In genomic region chr13:106619688-106620555, GRCh38 we compare ENCODE assay signal across 8 cellular contexts. TPM values are rescaled to one million over a fixed set of nuclear protein-coding genes. Genes with fewer than 3 reads are reported as not detected.
DNase-seq lines count a peak whose midpoint lies in the region; ATAC-seq and TF ChIP-seq lines count a peak whose summit lies in the region.
"Had no signal": no experiment of that assay in that cellular context is flagged by ENCODE, and none has a peak within 500 bp of the region (broad histone marks: within the 10 kb centered on the region; RNA-seq: fewer than 3 reads in every experiment).

No MANE protein-coding gene starts in this region.

- H3K9me3 Mint-ChIP-seq in activated CD4-positive, alpha-beta memory T cell treated with anti-CD3 and anti-CD28 coated beads, Interleukin-2, amount 10 ng/mL, durations not matched to agents 7 days and 5 days: no peaks in the 10 kb centered on the region

- H3K27me3 Mint-ChIP-seq in activated CD4-positive, alpha-beta memory T cell treated with anti-CD3 and anti-CD28 coated beads, Interleukin-2, amount 10 ng/mL, durations not matched to agents 7 days and 5 days: peaks cover 30% of the 10 kb centered on the region

- H3K9me3 ChIP-seq in heart left ventricle: no peaks in the 10 kb centered on the region

- H3K36me3 ChIP-seq in heart left ventricle: no peaks in the 10 kb centered on the region

- DNase-seq in ELR (ENCODE audit: low read depth) (peak; percentile 78), NCI-H460 (ENCODE audit: extremely low read depth, low read depth) (peak; percentile 46), heart left ventricle (peak in 2 of 5 donors; percentile 34 to 46), renal cortical epithelial cell (ENCODE audit: low read depth) (peak; percentile 70)
- peak; percentile 24 for DNase-seq in activated CD4-positive, alpha-beta memory T cell treated with anti-CD3 and anti-CD28 coated beads, Interleukin-2, amount 10 ng/mL, durations not matched to agents 7 days and 5 days

- ATAC-seq in GM19467 (IDR thresholded peaks at IDR 0.05; ENCODE audit: unreplicated experiment) (peak; percentile 92), HG03442 (IDR thresholded peaks at IDR 0.05; ENCODE audit: unreplicated experiment) (peak; percentile 100), heart left ventricle (peak; percentile 88 to 93 (median 89))

- CTCF ChIA-PET in activated CD4-positive, alpha-beta memory T cell treated with anti-CD3 and anti-CD28 coated beads, Interleukin-2, amount 10 ng/mL, durations not matched to agents 7 days and 5 days (lab: Charles Lee): interaction anchor here (0.6 to 2.5 kb wide), 14 partner anchors 9 to 301 kb away, joined by 3 to 9 read pairs (median 4); no protein-coding TSS in a partner anchor

- peaks cover 0 to 20% (median 5%) of the 10 kb centered on the region in 12 donors for H3K4me1 ChIP-seq in heart left ventricle

- TF ChIP-seq CTCF in heart left ventricle (IDR thresholded peaks at IDR 0.05): peak; percentile 61 to 89 (median 79)

- no peak overlapping the region for H3K27ac Mint-ChIP-seq in activated CD4-positive, alpha-beta memory T cell treated with anti-CD3 and anti-CD28 coated beads, Interleukin-2, amount 10 ng/mL, durations not matched to agents 7 days and 5 days

- peak overlapping the region in 8 of 12 donors; percentile 8 to 65 (median 42) for H3K27ac ChIP-seq in heart left ventricle
- H3K27ac ChIP-seq: epithelial cell of prostate had no signal

- no peak overlapping the region for H3K4me3 Mint-ChIP-seq in activated CD4-positive, alpha-beta memory T cell treated with anti-CD3 and anti-CD28 coated beads, Interleukin-2, amount 10 ng/mL, durations not matched to agents 7 days and 5 days

- intact Hi-C loops in heart left ventricle (cut with DNase I): loop anchor here in 9 of 10 donors (2.0 to 10.0 kb wide), 10 partner anchors 43 to 535 kb away; partner anchors contain the start of genes EFNB2 (in 4 of the 9) and ARGLU1 (in 2 of the 9)

- peaks cover 1% of the 10 kb centered on the region for H3K4me1 Mint-ChIP-seq in activated CD4-positive, alpha-beta memory T cell treated with anti-CD3 and anti-CD28 coated beads, Interleukin-2, amount 10 ng/mL, durations not matched to agents 7 days and 5 days

- no peak for TF ChIP-seq POLR2A in heart left ventricle (IDR thresholded peaks at IDR 0.05)

- H3K27me3 ChIP-seq in heart left ventricle: peaks cover 0 to 8% (median 0%) of the 10 kb centered on the region in 9 donors

- 17 to 20% (median 18%) methylated on average over 10 of the region's 10 CpGs for WGBS in heart left ventricle, 4 donors

- POLR2A ChIA-PET in activated CD4-positive, alpha-beta memory T cell treated with anti-CD3 and anti-CD28 coated beads, Interleukin-2, amount 10 ng/mL, durations not matched to agents 7 days and 5 days (lab: Charles Lee): interaction anchor here (1.0 kb wide), 1 partner anchor 84 kb away, joined by 3 read pairs; no protein-coding TSS in a partner anchor

- H3K4me3 ChIP-seq in heart left ventricle: peak overlapping the region in 8 of 12 donors; percentile 18 to 38 (median 32)

- no peaks in the 10 kb centered on the region for H3K36me3 Mint-ChIP-seq in activated CD4-positive, alpha-beta memory T cell treated with anti-CD3 and anti-CD28 coated beads, Interleukin-2, amount 10 ng/mL, durations not matched to agents 7 days and 5 days (ENCODE audit: low read depth)

RNA-seq across cellular contexts. Expression of gene ARGLU1, which starts 52.0 kb away (rescaled TPM):
- 41.6 and 58.2 TPM in 2 replicates for total RNA-seq in NCI-H460 (2014; rRNA removed; shearing (Covaris generic))
- polyA plus RNA-seq in NCI-H460 (2014; cell fraction: nucleus; rRNA removed): 203 and 273 TPM in 2 replicates
- total RNA-seq in activated CD4-positive, alpha-beta memory T cell treated with anti-CD3 and anti-CD28 coated beads, Interleukin-2, amount 10 ng/mL, durations not matched to agents 7 days and 5 days: 100 to 1,000 TPM; 112 to 113 TPM
- total RNA-seq in heart left ventricle (10 to 100 TPM; 14.2 to 35.6 (median 28.1) TPM), renal cortical epithelial cell (22.9 and 50.1 TPM in 2 replicates)
- 10 to 100 TPM; 25.7 to 54.0 TPM for polyA plus RNA-seq in heart left ventricle
